ENCODE assay signal across 2 cellular contexts in genomic region chr16:84043486-84044107, GRCh38.
TF ChIP-seq lines count a peak whose summit lies in the region.

No MANE protein-coding gene starts in this region.

TF ChIP-seq in HCT116, 20 proteins besides CTCF, POLR2A, EP300 and RAD21:
- TF ChIP-seq EGR1 (IDR thresholded peaks at IDR 0.05; ENCODE audit: low read depth) (no peak), TCF7L2 (IDR thresholded peaks at IDR 0.05; ENCODE audit: borderline replicate concordance, extremely low read depth, insufficient read depth, insufficient read length) (no peak), EZH2 (IDR thresholded peaks at IDR 0.05) (no peak), YY1 (IDR thresholded peaks at IDR 0.05; ENCODE audit: extremely low read depth, insufficient replicate concordance, low read depth, low read length) (no peak), CEBPB (IDR thresholded peaks at IDR 0.05; ENCODE audit: low read depth) (no peak), ZBTB33 (IDR thresholded peaks at IDR 0.05; ENCODE audit: extremely low read depth, insufficient replicate concordance, low read length) (no peak), SRF (IDR thresholded peaks at IDR 0.05; ENCODE audit: low read depth) (no peak), CBX3 (IDR thresholded peaks at IDR 0.05; ENCODE audit: low read depth) (no peak), MAX (IDR thresholded peaks at IDR 0.05) (no peak), FOSL1 (IDR thresholded peaks at IDR 0.05; ENCODE audit: low read depth) (no peak), JUND (IDR thresholded peaks at IDR 0.05) (no peak), ZFX (IDR thresholded peaks at IDR 0.05) (no peak)
TF ChIP-seq in HCT116: peak in this region for 0.

TF ChIP-seq in GM12878, 131 proteins besides CTCF, POLR2A, EP300 and RAD21:
- TF ChIP-seq POU2F2 (IDR thresholded peaks at IDR 0.05; ENCODE audit: borderline replicate concordance, low read depth, low read length) = no peak
- TF ChIP-seq USF1 (IDR thresholded peaks at IDR 0.05; ENCODE audit: borderline replicate concordance, extremely low read length, insufficient read depth, low read depth, low read length) = no peak
- no peak for TF ChIP-seq YBX1 (IDR thresholded peaks at IDR 0.05)
- TF ChIP-seq YY1 (IDR thresholded peaks at IDR 0.05; ENCODE audit: low read depth, low read length) = no peak
- no peak for TF ChIP-seq SRF (IDR thresholded peaks at IDR 0.05; ENCODE audit: low read depth in 2 of 2, low read length in 2 of 2)
